ENCODE assay signal across 8 cellular contexts in the genomic region with DNA sequence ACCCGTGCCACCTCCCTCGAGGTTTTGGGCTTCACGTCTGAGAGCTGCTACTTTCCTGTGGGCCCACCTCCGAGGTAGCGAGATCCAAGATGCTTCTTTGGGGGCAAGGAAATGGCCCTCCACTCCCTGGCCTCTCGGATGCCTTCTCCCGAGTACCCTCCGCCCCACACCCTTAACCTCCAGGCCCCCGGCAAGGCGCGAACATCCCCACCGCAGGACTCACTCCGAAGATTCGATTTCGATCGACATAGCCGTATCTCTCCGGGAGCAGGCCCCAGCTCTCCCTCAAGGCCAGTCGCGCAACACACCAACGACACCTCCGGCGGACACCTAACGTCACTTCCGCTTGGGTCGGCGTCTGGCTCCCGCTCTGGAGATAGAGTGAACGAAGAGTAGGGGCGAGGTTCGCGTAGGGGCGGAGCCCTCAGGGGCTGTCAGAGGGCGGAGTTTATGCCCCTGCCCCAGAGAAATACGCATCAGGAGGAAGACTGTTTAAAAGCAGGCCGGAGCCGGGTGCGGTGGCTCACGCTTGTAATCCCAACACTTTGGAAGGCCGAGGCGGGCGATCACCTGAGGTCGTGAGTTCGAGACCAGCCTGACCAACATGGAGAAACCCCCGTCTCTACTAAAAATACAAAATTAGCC. TPM values are rescaled to one million over a fixed set of nuclear protein-coding genes. Genes with fewer than 3 reads are reported as not detected.
DNase-seq lines count a peak whose midpoint lies in the region; ATAC-seq and TF ChIP-seq lines count a peak whose summit lies in the region.

A gene (minus strand): TSS at position 315 of the 645 bp plus-strand sequence. CDS start 66 bp downstream, at position 249.

- H3K4me3 ChIP-seq in SK-N-SH (ENCODE audit: low read depth in 2 of 2, low read length in 1 of 2), result peak within 1 kb of the TSS; percentile 79 to 80

- peak within 1 kb of the TSS; percentile 81 to 84 for H3K27ac ChIP-seq in SK-N-SH (ENCODE audit: low read depth in 2 of 2, low read length in 1 of 2)

- peaks cover 5 to 6% of the 10 kb centered on the region in 2 experiments; a peak in 3 of 4 replicates for H3K4me1 ChIP-seq in SK-N-SH (ENCODE audit: control insufficient read depth in 1 of 2, insufficient read depth in 2 of 2, low read depth in 1 of 2, low read length in 1 of 2)

- no peak; a peak in 1 of 4 replicates for TF ChIP-seq EP300 in SK-N-SH (IDR thresholded peaks at IDR 0.05; ENCODE audit: borderline replicate concordance in 1 of 2, low read depth in 1 of 2, low read length in 1 of 2)

- peak within 1 kb of the TSS; percentile 81 for H2AFZ ChIP-seq in SK-N-SH (ENCODE audit: low read depth)

- CTCF ChIA-PET in SK-N-SH (lab: Yijun Ruan, JAX), result interaction anchor here (0.8 to 3.1 kb wide), 7 partner anchors 32 to 163 kb away, joined by 3 to 16 read pairs (median 4); a partner anchor contains a TSS

- H3K9me2 ChIP-seq in SK-N-SH, result no peaks in the 10 kb centered on the region

- H4K20me1 ChIP-seq in SK-N-SH (ENCODE audit: insufficient read depth), result no peaks in the 10 kb centered on the region

- WGBS in SK-N-SH (ENCODE audit: low lambda C conversion rate), result 0% methylated on average over 17 of the region's 45 CpGs

- peaks cover 14 to 23% of the 10 kb centered on the region in 2 experiments for H3K36me3 ChIP-seq in SK-N-SH (replicated peaks in 1 of 2; ENCODE audit: control insufficient read depth in 1 of 2, insufficient read depth in 2 of 2, low read length in 1 of 2)

- TF ChIP-seq CTCF in SK-N-SH (IDR thresholded peaks at IDR 0.05), result no peak

- TF ChIP-seq RAD21 in SK-N-SH (IDR thresholded peaks at IDR 0.05; ENCODE audit: low read length), result no peak

- ATAC-seq in HG02571 (IDR thresholded peaks at IDR 0.05; ENCODE audit: unreplicated experiment), result peak; percentile 98

- peak within 1 kb of the TSS; percentile 89 for H3K4me2 ChIP-seq in SK-N-SH

- peak within 1 kb of the TSS; percentile 88 for H3K9ac ChIP-seq in SK-N-SH

- H3K27me3 ChIP-seq in SK-N-SH (ENCODE audit: insufficient read depth), result no peaks in the 10 kb centered on the region

- POLR2A ChIA-PET in SK-N-SH (lab: Yijun Ruan, JAX), result interaction anchor here (0.7 to 2.5 kb wide), 6 partner anchors 9 to 164 kb away, joined by 3 to 15 read pairs (median 4); a partner anchor contains a TSS

- H3K79me2 ChIP-seq in SK-N-SH (ENCODE audit: insufficient read depth), result peaks cover 55% of the 10 kb centered on the region

- H3F3A ChIP-seq in SK-N-SH (replicated peaks; ENCODE audit: insufficient read depth), result peaks cover 19% of the 10 kb centered on the region

- no peaks in the 10 kb centered on the region for H3K9me3 ChIP-seq in SK-N-SH

- DNase-seq in GM04504 (ENCODE audit: low read depth) (peak; percentile 92), NCI-H1048 (lab: John Stamatoyannopoulos, UW) (peak; percentile 93), SK-N-SH (peak; percentile 96), germinal center (ENCODE audit: low spot score) (peak; percentile 96), non-pigmented ciliary epithelial cell (ENCODE audit: low read depth) (peak; percentile 90), superior temporal gyrus (ENCODE audit: extremely low spot score) (peak; percentile 97)
- peak; percentile 95 for DNase-seq in activated naive CD4-positive, alpha-beta T cell treated with anti-CD3 and anti-CD28 coated beads, Interleukin-2, amount 50 U/mL, for 16 hours

TF ChIP-seq in SK-N-SH, 30 proteins besides CTCF, POLR2A, EP300 and RAD21:
- TF ChIP-seq POLR2AphosphoS5 (IDR thresholded peaks at IDR 0.05; ENCODE audit: low read depth, low read length) (peak; percentile 88), GABPA (IDR thresholded peaks at IDR 0.05; ENCODE audit: low read depth) (peak; percentile 98), TAF1 (IDR thresholded peaks at IDR 0.05; ENCODE audit: borderline replicate concordance, low read depth, low read length) (peak; percentile 73), GATA2 (CRISPR knock-in tag; IDR thresholded peaks at IDR 0.05) (no peak), MXI1 (IDR thresholded peaks at IDR 0.05; ENCODE audit: low read depth, low read length) (peak; percentile 68; the same call in 1 of the 2 replicates), FOXJ3 (CRISPR knock-in tag; IDR thresholded peaks at IDR 0.05) (no peak), FOSL2 (IDR thresholded peaks at IDR 0.05; ENCODE audit: borderline replicate concordance, low read depth) (no peak), CHD2 (IDR thresholded peaks at IDR 0.05; ENCODE audit: low read length, partially characterized antibody) (peak; percentile 56), YY1 (IDR thresholded peaks at IDR 0.05; ENCODE audit: low read depth) (0 out of 2 replicates have a peak, but pooled peaks have one; percentile 48), NRF1 (IDR thresholded peaks at IDR 0.05; ENCODE audit: low read depth, low read length) (no peak), ELF1 (IDR thresholded peaks at IDR 0.05) (peak; percentile 34; the same call in 1 of the 2 replicates), SIN3A (IDR thresholded peaks at IDR 0.05; ENCODE audit: borderline replicate concordance, low read depth, low read length) (0 out of 2 replicates have a peak, but pooled peaks have one; percentile 19)
- TF ChIP-seq, protein P1, sequence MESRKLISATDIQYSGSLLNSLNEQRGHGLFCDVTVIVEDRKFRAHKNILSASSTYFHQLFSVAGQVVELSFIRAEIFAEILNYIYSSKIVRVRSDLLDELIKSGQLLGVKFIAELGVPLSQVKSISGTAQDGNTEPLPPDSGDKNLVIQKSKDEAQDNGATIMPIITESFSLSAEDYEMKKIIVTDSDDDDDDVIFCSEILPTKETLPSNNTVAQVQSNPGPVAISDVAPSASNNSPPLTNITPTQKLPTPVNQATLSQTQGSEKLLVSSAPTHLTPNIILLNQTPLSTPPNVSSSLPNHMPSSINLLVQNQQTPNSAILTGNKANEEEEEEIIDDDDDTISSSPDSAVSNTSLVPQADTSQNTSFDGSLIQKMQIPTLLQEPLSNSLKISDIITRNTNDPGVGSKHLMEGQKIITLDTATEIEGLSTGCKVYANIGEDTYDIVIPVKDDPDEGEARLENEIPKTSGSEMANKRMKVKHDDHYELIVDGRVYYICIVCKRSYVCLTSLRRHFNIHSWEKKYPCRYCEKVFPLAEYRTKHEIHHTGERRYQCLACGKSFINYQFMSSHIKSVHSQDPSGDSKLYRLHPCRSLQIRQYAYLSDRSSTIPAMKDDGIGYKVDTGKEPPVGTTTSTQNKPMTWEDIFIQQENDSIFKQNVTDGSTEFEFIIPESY (IDR thresholded peaks at IDR 0.05; ENCODE audit: borderline replicate concordance, low read depth), result 0 out of 2 replicates have a peak, but pooled peaks have one; percentile 43
- TF ChIP-seq, protein P2, sequence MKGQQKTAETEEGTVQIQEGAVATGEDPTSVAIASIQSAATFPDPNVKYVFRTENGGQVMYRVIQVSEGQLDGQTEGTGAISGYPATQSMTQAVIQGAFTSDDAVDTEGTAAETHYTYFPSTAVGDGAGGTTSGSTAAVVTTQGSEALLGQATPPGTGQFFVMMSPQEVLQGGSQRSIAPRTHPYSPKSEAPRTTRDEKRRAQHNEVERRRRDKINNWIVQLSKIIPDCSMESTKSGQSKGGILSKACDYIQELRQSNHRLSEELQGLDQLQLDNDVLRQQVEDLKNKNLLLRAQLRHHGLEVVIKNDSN (IDR thresholded peaks at IDR 0.05; ENCODE audit: borderline replicate concordance, low read depth), result no peak
- TF ChIP-seq, protein P3, sequence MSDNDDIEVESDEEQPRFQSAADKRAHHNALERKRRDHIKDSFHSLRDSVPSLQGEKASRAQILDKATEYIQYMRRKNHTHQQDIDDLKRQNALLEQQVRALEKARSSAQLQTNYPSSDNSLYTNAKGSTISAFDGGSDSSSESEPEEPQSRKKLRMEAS (IDR thresholded peaks at IDR 0.05; ENCODE audit: low read depth), result peak; percentile 85
- TF ChIP-seq, protein P4, sequence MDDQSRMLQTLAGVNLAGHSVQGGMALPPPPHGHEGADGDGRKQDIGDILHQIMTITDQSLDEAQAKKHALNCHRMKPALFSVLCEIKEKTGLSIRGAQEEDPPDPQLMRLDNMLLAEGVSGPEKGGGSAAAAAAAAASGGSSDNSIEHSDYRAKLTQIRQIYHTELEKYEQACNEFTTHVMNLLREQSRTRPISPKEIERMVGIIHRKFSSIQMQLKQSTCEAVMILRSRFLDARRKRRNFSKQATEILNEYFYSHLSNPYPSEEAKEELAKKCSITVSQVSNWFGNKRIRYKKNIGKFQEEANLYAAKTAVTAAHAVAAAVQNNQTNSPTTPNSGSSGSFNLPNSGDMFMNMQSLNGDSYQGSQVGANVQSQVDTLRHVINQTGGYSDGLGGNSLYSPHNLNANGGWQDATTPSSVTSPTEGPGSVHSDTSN (IDR thresholded peaks at IDR 0.05), result peak; percentile 35; the same call in 1 of the 2 replicates

RNA-seq across cellular contexts. Expression of the gene that starts here (rescaled TPM):
- 9.8 and 12.4 TPM in 2 replicates for polyA plus RNA-seq in SK-N-SH (2012; rRNA removed)
- polyA plus RNA-seq in SK-N-SH (2012; cell fraction: cytosol; rRNA removed), result 13.1 and 13.5 TPM in 2 replicates
- 5.4 and 9.7 TPM in 2 replicates for polyA plus RNA-seq in SK-N-SH (2012; cell fraction: nucleus; rRNA removed)

Comparison
In these comparisons a context has a peak if more than half of its experiments do, and no peak if none do; other contexts are left out.
1. Peak in every context shown above with its lines: DNase-seq, ATAC-seq, H3K4me3 ChIP-seq and H3K27ac ChIP-seq.